Comparison of ENCODE assay signal across 1 cellular context in genomic region chr17:75131278-75132017, GRCh38.
A peak's percentile ranks its signal among the peaks of the same experiment; 100 is the strongest.
TF ChIP-seq lines count a peak whose summit lies in the region.

Gene NT5C (minus strand): TSS chr17:75131742. CDS start chr17:75131707, 35 bp downstream.

TF ChIP-seq in HEK293, 187 proteins besides CTCF, POLR2A, EP300 and RAD21 (continued from another document and continues in another):
- TF ChIP-seq ZNF37A (tag by site-specific recombination; IDR thresholded peaks at IDR 0.05) (no peak), ZBTB48 (tag by site-specific recombination; IDR thresholded peaks at IDR 0.05) (peak; percentile 83), ZNF791 (tag by site-specific recombination; IDR thresholded peaks at IDR 0.05) (no peak), ZNF16 (tag by site-specific recombination; IDR thresholded peaks at IDR 0.05; ENCODE audit: low read depth) (no peak), ZFP41 (tag by site-specific recombination; IDR thresholded peaks at IDR 0.05; ENCODE audit: borderline replicate concordance) (no peak), ZBTB20 (tag by site-specific recombination; IDR thresholded peaks at IDR 0.05) (peak; percentile 54), ZNF626 (tag by site-specific recombination; IDR thresholded peaks at IDR 0.05) (no peak), ZNF426 (tag by site-specific recombination; IDR thresholded peaks at IDR 0.05) (no peak), ZNF114 (tag by site-specific recombination; IDR thresholded peaks at IDR 0.05) (no peak), ZBTB11 (tag by site-specific recombination; conservative IDR thresholded peaks at IDR 0.05; ENCODE audit: low read depth) (peak; percentile 92), MYNN (tag by site-specific recombination; IDR thresholded peaks at IDR 0.05; ENCODE audit: borderline replicate concordance) (no peak), KLF9 (tag by site-specific recombination; IDR thresholded peaks at IDR 0.05; ENCODE audit: low read depth) (peak; percentile 40; the same call in 1 of the 2 replicates), ELK4 (IDR thresholded peaks at IDR 0.05; ENCODE audit: borderline replicate concordance, low read depth, low read length) (peak; percentile 79; the same call in 1 of the 2 replicates), REPIN1 (tag by site-specific recombination; IDR thresholded peaks at IDR 0.05; ENCODE audit: low read depth) (no peak), SP2 (tag by site-specific recombination; IDR thresholded peaks at IDR 0.05) (peak; percentile 31), ZBTB49 (tag by site-specific recombination; IDR thresholded peaks at IDR 0.05; ENCODE audit: low read depth) (no peak), ZFP37 (tag by site-specific recombination; IDR thresholded peaks at IDR 0.05) (no peak; the same call in 1 of the 2 replicates), MZF1 (tag by site-specific recombination; IDR thresholded peaks at IDR 0.05; ENCODE audit: borderline replicate concordance) (no peak), RBAK (tag by site-specific recombination; IDR thresholded peaks at IDR 0.05) (no peak), OSR2 (tag by site-specific recombination; IDR thresholded peaks at IDR 0.05) (0 out of 2 replicates have a peak, but pooled peaks have one; percentile 39), ZNF624 (tag by site-specific recombination; IDR thresholded peaks at IDR 0.05) (no peak), KLF7 (tag by site-specific recombination; IDR thresholded peaks at IDR 0.05; ENCODE audit: borderline replicate concordance) (no peak; the same call in 1 of the 2 replicates), ZNF10 (tag by site-specific recombination; IDR thresholded peaks at IDR 0.05) (no peak), ZNF596 (tag by site-specific recombination; IDR thresholded peaks at IDR 0.05) (peak; percentile 60), ZNF610 (tag by site-specific recombination; IDR thresholded peaks at IDR 0.05; ENCODE audit: borderline replicate concordance) (no peak), ZNF792 (tag by site-specific recombination; IDR thresholded peaks at IDR 0.05) (no peak), ZBTB1 (tag by site-specific recombination; IDR thresholded peaks at IDR 0.05) (no peak), ZNF76 (tag by site-specific recombination; IDR thresholded peaks at IDR 0.05; ENCODE audit: borderline replicate concordance, low read depth) (0 out of 2 replicates have a peak, but pooled peaks have one; percentile 1), ZNF701 (tag by site-specific recombination; IDR thresholded peaks at IDR 0.05) (no peak), ZNF48 (tag by site-specific recombination; IDR thresholded peaks at IDR 0.05) (no peak), GLI4 (tag by site-specific recombination; IDR thresholded peaks at IDR 0.05) (no peak), SP3 (tag by site-specific recombination; IDR thresholded peaks at IDR 0.05) (peak; percentile 49), ZNF544 (tag by site-specific recombination; IDR thresholded peaks at IDR 0.05) (no peak), ZNF548 (tag by site-specific recombination; IDR thresholded peaks at IDR 0.05) (no peak), ZNF174 (tag by site-specific recombination; IDR thresholded peaks at IDR 0.05) (no peak), YY1 (tag by site-specific recombination; IDR thresholded peaks at IDR 0.05) (peak; percentile 72), ZNF302 (tag by site-specific recombination; IDR thresholded peaks at IDR 0.05; ENCODE audit: low read depth) (no peak), ZNF184 (tag by site-specific recombination; IDR thresholded peaks at IDR 0.05) (no peak), ZNF629 (tag by site-specific recombination; IDR thresholded peaks at IDR 0.05) (peak; percentile 29; the same call in 1 of the 2 replicates), ZNF660 (tag by site-specific recombination; IDR thresholded peaks at IDR 0.05) (peak; percentile 80; the same call in 1 of the 2 replicates), KLF8 (tag by site-specific recombination; IDR thresholded peaks at IDR 0.05) (peak; percentile 53), ZNF785 (tag by site-specific recombination; IDR thresholded peaks at IDR 0.05) (no peak; the same call in 1 of the 2 replicates), SETDB1 (IDR thresholded peaks at IDR 0.05; ENCODE audit: insufficient read length, low read length) (no peak), ZNF391 (tag by site-specific recombination; IDR thresholded peaks at IDR 0.05; ENCODE audit: borderline replicate concordance, low read depth) (no peak), ZSCAN30 (tag by site-specific recombination; IDR thresholded peaks at IDR 0.05) (peak; percentile 95)
- TF ChIP-seq, protein P1, sequence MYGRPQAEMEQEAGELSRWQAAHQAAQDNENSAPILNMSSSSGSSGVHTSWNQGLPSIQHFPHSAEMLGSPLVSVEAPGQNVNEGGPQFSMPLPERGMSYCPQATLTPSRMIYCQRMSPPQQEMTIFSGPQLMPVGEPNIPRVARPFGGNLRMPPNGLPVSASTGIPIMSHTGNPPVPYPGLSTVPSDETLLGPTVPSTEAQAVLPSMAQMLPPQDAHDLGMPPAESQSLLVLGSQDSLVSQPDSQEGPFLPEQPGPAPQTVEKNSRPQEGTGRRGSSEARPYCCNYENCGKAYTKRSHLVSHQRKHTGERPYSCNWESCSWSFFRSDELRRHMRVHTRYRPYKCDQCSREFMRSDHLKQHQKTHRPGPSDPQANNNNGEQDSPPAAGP (tag by site-specific recombination; IDR thresholded peaks at IDR 0.05): 0 out of 2 replicates have a peak, but pooled peaks have one; percentile 9
- TF ChIP-seq, protein P2, sequence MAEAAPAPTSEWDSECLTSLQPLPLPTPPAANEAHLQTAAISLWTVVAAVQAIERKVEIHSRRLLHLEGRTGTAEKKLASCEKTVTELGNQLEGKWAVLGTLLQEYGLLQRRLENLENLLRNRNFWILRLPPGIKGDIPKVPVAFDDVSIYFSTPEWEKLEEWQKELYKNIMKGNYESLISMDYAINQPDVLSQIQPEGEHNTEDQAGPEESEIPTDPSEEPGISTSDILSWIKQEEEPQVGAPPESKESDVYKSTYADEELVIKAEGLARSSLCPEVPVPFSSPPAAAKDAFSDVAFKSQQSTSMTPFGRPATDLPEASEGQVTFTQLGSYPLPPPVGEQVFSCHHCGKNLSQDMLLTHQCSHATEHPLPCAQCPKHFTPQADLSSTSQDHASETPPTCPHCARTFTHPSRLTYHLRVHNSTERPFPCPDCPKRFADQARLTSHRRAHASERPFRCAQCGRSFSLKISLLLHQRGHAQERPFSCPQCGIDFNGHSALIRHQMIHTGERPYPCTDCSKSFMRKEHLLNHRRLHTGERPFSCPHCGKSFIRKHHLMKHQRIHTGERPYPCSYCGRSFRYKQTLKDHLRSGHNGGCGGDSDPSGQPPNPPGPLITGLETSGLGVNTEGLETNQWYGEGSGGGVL (tag by site-specific recombination; IDR thresholded peaks at IDR 0.05): peak; percentile 36
- TF ChIP-seq, protein P3, sequence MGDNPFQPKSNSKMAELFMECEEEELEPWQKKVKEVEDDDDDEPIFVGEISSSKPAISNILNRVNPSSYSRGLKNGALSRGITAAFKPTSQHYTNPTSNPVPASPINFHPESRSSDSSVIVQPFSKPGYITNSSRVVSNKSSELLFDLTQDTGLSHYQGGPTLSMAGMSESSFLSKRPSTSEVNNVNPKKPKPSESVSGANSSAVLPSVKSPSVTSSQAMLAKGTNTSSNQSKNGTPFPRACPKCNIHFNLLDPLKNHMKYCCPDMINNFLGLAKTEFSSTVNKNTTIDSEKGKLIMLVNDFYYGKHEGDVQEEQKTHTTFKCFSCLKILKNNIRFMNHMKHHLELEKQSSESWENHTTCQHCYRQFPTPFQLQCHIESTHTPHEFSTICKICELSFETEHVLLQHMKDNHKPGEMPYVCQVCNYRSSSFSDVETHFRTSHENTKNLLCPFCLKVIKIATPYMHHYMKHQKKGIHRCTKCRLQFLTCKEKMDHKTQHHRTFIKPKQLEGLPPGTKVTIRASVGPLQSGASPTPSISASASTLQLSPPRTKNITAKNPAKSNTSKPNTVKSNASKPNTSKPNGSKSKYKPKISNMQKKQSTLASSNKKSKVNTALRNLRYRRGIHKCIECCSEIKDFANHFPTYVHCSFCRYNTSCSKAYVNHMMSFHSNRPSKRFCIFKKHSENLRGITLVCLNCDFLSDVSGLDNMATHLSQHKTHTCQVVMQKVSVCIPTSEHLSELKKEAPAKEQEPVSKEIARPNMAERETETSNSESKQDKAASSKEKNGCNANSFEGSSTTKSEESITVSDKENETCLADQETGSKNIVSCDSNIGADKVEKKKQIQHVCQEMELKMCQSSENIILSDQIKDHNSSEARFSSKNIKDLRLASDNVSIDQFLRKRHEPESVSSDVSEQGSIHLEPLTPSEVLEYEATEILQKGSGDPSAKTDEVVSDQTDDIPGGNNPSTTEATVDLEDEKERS (tag by site-specific recombination; IDR thresholded peaks at IDR 0.05): no peak
- TF ChIP-seq, protein P4, sequence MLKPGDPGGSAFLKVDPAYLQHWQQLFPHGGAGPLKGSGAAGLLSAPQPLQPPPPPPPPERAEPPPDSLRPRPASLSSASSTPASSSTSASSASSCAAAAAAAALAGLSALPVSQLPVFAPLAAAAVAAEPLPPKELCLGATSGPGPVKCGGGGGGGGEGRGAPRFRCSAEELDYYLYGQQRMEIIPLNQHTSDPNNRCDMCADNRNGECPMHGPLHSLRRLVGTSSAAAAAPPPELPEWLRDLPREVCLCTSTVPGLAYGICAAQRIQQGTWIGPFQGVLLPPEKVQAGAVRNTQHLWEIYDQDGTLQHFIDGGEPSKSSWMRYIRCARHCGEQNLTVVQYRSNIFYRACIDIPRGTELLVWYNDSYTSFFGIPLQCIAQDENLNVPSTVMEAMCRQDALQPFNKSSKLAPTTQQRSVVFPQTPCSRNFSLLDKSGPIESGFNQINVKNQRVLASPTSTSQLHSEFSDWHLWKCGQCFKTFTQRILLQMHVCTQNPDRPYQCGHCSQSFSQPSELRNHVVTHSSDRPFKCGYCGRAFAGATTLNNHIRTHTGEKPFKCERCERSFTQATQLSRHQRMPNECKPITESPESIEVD (tag by site-specific recombination; IDR thresholded peaks at IDR 0.05): no peak
- TF ChIP-seq, protein P5, sequence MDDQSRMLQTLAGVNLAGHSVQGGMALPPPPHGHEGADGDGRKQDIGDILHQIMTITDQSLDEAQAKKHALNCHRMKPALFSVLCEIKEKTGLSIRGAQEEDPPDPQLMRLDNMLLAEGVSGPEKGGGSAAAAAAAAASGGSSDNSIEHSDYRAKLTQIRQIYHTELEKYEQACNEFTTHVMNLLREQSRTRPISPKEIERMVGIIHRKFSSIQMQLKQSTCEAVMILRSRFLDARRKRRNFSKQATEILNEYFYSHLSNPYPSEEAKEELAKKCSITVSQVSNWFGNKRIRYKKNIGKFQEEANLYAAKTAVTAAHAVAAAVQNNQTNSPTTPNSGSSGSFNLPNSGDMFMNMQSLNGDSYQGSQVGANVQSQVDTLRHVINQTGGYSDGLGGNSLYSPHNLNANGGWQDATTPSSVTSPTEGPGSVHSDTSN (CRISPR knock-in tag; IDR thresholded peaks at IDR 0.05): peak; percentile 83
